ENCODE assay signal across 10 cellular contexts in genomic region chr11:123188508-123189165, GRCh38. TPM values are rescaled to one million over a fixed set of nuclear protein-coding genes. Genes with fewer than 3 reads are reported as not detected.
DNase-seq lines count a peak whose midpoint lies in the region; ATAC-seq and TF ChIP-seq lines count a peak whose summit lies in the region.
"Had no signal": no experiment of that assay in that cellular context is flagged by ENCODE, and none has a peak within 500 bp of the region (broad histone marks: within the 10 kb centered on the region; RNA-seq: fewer than 3 reads in every experiment).

No MANE protein-coding gene starts in this region.

- peak overlapping the region; percentile 59 for H3K4me3 Mint-ChIP-seq in neural crest cell
- H3K4me3 Mint-ChIP-seq: naive thymus-derived CD4-positive, alpha-beta T cell had no signal

- TF ChIP-seq CTCF in fibroblast of mammary gland (conservative IDR thresholded peaks at IDR 0.05; ENCODE audit: control insufficient read depth, insufficient read depth, low read depth, low read length): no peak
- TF ChIP-seq CTCF in neural crest cell (conservative IDR thresholded peaks at IDR 0.05): no peak

- no peaks in the 10 kb centered on the region for H3K36me3 Mint-ChIP-seq in neural crest cell (ENCODE audit: low read depth)
- H3K36me3 Mint-ChIP-seq: naive thymus-derived CD4-positive, alpha-beta T cell had no signal

- no peak for ATAC-seq in GM18861 (IDR thresholded peaks at IDR 0.05; ENCODE audit: unreplicated experiment)
- ATAC-seq: naive thymus-derived CD4-positive, alpha-beta T cell had no signal

- DNase-seq in AG08395 (ENCODE audit: low spot score): peak; percentile 62
- DNase-seq in RPMI7951 (ENCODE audit: low read depth): peak; percentile 76
- DNase-seq in fibroblast of mammary gland (ENCODE audit: low read depth): peak; percentile 100
- DNase-seq in neural crest cell (ENCODE audit: low read depth, low spot score): no peak
- no peak for DNase-seq in amniotic stem cell (lab: John Stamatoyannopoulos, UW)
- DNase-seq in KG1 (lab: John Stamatoyannopoulos, UW): no peak
- no peak for DNase-seq in stimulated activated CD4-positive, alpha-beta T cell treated with anti-CD3 and anti-CD28 coated beads, Interleukin-2, amount 100 ng/mL, for 24 hours
- DNase-seq: naive thymus-derived CD4-positive, alpha-beta T cell; NK-92 treated with Interleukin-12 subunit alpha and Interleukin-12 subunit beta, amount 100 ng/mL, for 24 hours had no signal

- H3K27me3 Mint-ChIP-seq in neural crest cell (ENCODE audit: low read depth): peaks cover 30% of the 10 kb centered on the region

- H3K4me1 Mint-ChIP-seq in neural crest cell: peaks cover 29% of the 10 kb centered on the region

- peak overlapping the region; percentile 35 for H3K4me3 ChIP-seq in fibroblast of mammary gland (ENCODE audit: control insufficient read depth, low read depth, low read length)

- H3K9me3 Mint-ChIP-seq in neural crest cell: no peaks in the 10 kb centered on the region

- peak overlapping the region; percentile 96 for H3K27ac Mint-ChIP-seq in neural crest cell (ENCODE audit: unreplicated experiment)
- H3K27ac Mint-ChIP-seq: naive thymus-derived CD4-positive, alpha-beta T cell had no signal

RNA-seq across cellular contexts. Expression of gene CLMP, which starts 6.4 kb away (rescaled TPM):
- 42.7 and 44.9 TPM in 2 replicates for total RNA-seq in RPMI7951 (2014; rRNA removed; shearing (Covaris generic))
- 4.2 and 4.3 TPM in 2 replicates for total RNA-seq in neural crest cell

Comparison
In these comparisons a context has a peak if more than half of its experiments do, and no peak if none do; other contexts are left out.
1. DNase-seq: peak in AG08395 (single experiment), RPMI7951 (single experiment) and fibroblast of mammary gland (single experiment); none in neural crest cell (single experiment), amniotic stem cell (single experiment), KG1 (single experiment) and stimulated activated CD4-positive, alpha-beta T cell treated with anti-CD3 and anti-CD28 coated beads, Interleukin-2, amount 100 ng/mL, for 24 hours (0 of 2).